ENCODE assay signal across 1 cellular context in the genomic region with DNA sequence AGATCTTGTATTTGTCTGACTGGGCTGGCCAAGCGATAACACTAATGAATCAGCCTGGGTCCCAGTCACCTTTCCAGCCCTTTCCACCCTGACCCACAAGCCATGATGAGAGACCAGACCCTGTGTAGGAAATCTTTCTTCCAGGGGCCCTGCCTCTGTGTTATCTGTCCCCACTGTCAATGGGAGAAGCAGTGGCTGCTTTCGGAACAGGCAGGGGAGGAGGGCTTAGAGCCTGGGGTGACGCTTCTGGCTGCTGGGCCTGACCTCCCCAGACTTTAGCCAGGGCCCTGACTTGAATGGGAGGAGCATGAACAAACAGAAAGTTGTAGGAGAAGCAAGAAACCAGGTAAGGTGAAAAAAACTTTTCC.
TF ChIP-seq lines count a peak whose summit lies in the region.

No MANE protein-coding gene starts in this region.

TF ChIP-seq in HepG2, 621 proteins besides CTCF, POLR2A, EP300 and RAD21 (continued from another document):
- TF ChIP-seq SKI (IDR thresholded peaks at IDR 0.05; ENCODE audit: partially characterized antibody): no peak
